In genomic region chr6:51675551-51676275, GRCh38 we compare ENCODE assay signal across 1 cellular context.
TF ChIP-seq lines count a peak whose summit lies in the region.

No MANE protein-coding gene starts in this region.

TF ChIP-seq in HepG2, 621 proteins besides CTCF, POLR2A, EP300 and RAD21 (continued from another document and continues in another):
- TF ChIP-seq, protein P1, sequence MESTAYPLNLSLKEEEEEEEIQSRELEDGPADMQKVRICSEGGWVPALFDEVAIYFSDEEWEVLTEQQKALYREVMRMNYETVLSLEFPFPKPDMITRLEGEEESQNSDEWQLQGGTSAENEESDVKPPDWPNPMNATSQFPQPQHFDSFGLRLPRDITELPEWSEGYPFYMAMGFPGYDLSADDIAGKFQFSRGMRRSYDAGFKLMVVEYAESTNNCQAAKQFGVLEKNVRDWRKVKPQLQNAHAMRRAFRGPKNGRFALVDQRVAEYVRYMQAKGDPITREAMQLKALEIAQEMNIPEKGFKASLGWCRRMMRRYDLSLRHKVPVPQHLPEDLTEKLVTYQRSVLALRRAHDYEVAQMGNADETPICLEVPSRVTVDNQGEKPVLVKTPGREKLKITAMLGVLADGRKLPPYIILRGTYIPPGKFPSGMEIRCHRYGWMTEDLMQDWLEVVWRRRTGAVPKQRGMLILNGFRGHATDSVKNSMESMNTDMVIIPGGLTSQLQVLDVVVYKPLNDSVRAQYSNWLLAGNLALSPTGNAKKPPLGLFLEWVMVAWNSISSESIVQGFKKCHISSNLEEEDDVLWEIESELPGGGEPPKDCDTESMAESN (CRISPR knock-in tag; conservative IDR thresholded peaks at IDR 0.05), result no peak
- TF ChIP-seq, protein P2, sequence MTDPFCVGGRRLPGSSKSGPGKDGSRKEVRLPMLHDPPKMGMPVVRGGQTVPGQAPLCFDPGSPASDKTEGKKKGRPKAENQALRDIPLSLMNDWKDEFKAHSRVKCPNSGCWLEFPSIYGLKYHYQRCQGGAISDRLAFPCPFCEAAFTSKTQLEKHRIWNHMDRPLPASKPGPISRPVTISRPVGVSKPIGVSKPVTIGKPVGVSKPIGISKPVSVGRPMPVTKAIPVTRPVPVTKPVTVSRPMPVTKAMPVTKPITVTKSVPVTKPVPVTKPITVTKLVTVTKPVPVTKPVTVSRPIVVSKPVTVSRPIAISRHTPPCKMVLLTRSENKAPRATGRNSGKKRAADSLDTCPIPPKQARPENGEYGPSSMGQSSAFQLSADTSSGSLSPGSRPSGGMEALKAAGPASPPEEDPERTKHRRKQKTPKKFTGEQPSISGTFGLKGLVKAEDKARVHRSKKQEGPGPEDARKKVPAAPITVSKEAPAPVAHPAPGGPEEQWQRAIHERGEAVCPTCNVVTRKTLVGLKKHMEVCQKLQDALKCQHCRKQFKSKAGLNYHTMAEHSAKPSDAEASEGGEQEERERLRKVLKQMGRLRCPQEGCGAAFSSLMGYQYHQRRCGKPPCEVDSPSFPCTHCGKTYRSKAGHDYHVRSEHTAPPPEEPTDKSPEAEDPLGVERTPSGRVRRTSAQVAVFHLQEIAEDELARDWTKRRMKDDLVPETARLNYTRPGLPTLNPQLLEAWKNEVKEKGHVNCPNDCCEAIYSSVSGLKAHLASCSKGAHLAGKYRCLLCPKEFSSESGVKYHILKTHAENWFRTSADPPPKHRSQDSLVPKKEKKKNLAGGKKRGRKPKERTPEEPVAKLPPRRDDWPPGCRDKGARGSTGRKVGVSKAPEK (CRISPR knock-in tag; IDR thresholded peaks at IDR 0.05; ENCODE audit: borderline replicate concordance), result 0 out of 2 replicates have a peak, but pooled peaks have one; percentile 40
- 0 out of 2 replicates have a peak, but pooled peaks have one; percentile 47 for TF ChIP-seq FOXA1 (IDR thresholded peaks at IDR 0.05)
- TF ChIP-seq FOXA1 (CRISPR knock-in tag; IDR thresholded peaks at IDR 0.05), result peak; percentile 36; the same call in 1 of the 2 replicates
- TF ChIP-seq ZNF331 (CRISPR knock-in tag; IDR thresholded peaks at IDR 0.05), result no peak
- TF ChIP-seq SP4 (CRISPR knock-in tag; IDR thresholded peaks at IDR 0.05), result no peak
- TF ChIP-seq XRCC5 (optimal IDR thresholded peaks at IDR 0.05; ENCODE audit: low read length), result no peak
- peak; percentile 75; the same call in 1 of the 2 replicates for TF ChIP-seq ELF3 (CRISPR knock-in tag; IDR thresholded peaks at IDR 0.05)
- TF ChIP-seq ZNF646 (CRISPR knock-in tag; IDR thresholded peaks at IDR 0.05), result 0 out of 2 replicates have a peak, but pooled peaks have one; percentile 28
- TF ChIP-seq HDAC1 (CRISPR knock-in tag; IDR thresholded peaks at IDR 0.05), result peak; percentile 14; the same call in 1 of the 2 replicates
- TF ChIP-seq HNF1A (IDR thresholded peaks at IDR 0.05; ENCODE audit: low read depth), result peak; percentile 82
- TF ChIP-seq HNF1A (CRISPR knock-in tag; IDR thresholded peaks at IDR 0.05; ENCODE audit: borderline replicate concordance), result 0 out of 2 replicates have a peak, but pooled peaks have one; percentile 47
- TF ChIP-seq ZNF747 (CRISPR knock-in tag; IDR thresholded peaks at IDR 0.05; ENCODE audit: borderline replicate concordance), result no peak
- 0 out of 2 replicates have a peak, but pooled peaks have one; percentile 44 for TF ChIP-seq ZNF567 (CRISPR knock-in tag; IDR thresholded peaks at IDR 0.05; ENCODE audit: borderline replicate concordance)
- peak; percentile 64 for TF ChIP-seq ARNTL (CRISPR knock-in tag; IDR thresholded peaks at IDR 0.05)
- TF ChIP-seq MED1 (CRISPR knock-in tag; IDR thresholded peaks at IDR 0.05), result peak; percentile 56
- peak; percentile 46; the same call in 1 of the 2 replicates for TF ChIP-seq GATAD2A (CRISPR knock-in tag; IDR thresholded peaks at IDR 0.05)
- no peak for TF ChIP-seq ASH2L (IDR thresholded peaks at IDR 0.05; ENCODE audit: insufficient read length, low read depth, low read length)
- peak; percentile 35; the same call in 1 of the 2 replicates for TF ChIP-seq MAX (IDR thresholded peaks at IDR 0.05)
- TF ChIP-seq, protein P3, sequence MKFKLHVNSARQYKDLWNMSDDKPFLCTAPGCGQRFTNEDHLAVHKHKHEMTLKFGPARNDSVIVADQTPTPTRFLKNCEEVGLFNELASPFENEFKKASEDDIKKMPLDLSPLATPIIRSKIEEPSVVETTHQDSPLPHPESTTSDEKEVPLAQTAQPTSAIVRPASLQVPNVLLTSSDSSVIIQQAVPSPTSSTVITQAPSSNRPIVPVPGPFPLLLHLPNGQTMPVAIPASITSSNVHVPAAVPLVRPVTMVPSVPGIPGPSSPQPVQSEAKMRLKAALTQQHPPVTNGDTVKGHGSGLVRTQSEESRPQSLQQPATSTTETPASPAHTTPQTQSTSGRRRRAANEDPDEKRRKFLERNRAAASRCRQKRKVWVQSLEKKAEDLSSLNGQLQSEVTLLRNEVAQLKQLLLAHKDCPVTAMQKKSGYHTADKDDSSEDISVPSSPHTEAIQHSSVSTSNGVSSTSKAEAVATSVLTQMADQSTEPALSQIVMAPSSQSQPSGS (CRISPR knock-in tag; IDR thresholded peaks at IDR 0.05), result no peak
- no peak for TF ChIP-seq GABPA (IDR thresholded peaks at IDR 0.05; ENCODE audit: low read depth, low read length)
- peak; percentile 42 for TF ChIP-seq GABPA (CRISPR knock-in tag; IDR thresholded peaks at IDR 0.05; ENCODE audit: low read depth)
- 0 out of 2 replicates have a peak, but pooled peaks have one; percentile 4 for TF ChIP-seq MLX (CRISPR knock-in tag; IDR thresholded peaks at IDR 0.05)
- peak; percentile 86; the same call in 1 of the 2 replicates for TF ChIP-seq AHDC1 (CRISPR knock-in tag; IDR thresholded peaks at IDR 0.05; ENCODE audit: borderline replicate concordance)
- peak; percentile 71 for TF ChIP-seq FOXA3 (CRISPR knock-in tag; IDR thresholded peaks at IDR 0.05)
- peak; percentile 50 for TF ChIP-seq TEAD3 (CRISPR knock-in tag; optimal IDR thresholded peaks at IDR 0.05; ENCODE audit: borderline replicate concordance)
